Comparison of ENCODE assay signal across 8 cellular contexts in the genomic region with DNA sequence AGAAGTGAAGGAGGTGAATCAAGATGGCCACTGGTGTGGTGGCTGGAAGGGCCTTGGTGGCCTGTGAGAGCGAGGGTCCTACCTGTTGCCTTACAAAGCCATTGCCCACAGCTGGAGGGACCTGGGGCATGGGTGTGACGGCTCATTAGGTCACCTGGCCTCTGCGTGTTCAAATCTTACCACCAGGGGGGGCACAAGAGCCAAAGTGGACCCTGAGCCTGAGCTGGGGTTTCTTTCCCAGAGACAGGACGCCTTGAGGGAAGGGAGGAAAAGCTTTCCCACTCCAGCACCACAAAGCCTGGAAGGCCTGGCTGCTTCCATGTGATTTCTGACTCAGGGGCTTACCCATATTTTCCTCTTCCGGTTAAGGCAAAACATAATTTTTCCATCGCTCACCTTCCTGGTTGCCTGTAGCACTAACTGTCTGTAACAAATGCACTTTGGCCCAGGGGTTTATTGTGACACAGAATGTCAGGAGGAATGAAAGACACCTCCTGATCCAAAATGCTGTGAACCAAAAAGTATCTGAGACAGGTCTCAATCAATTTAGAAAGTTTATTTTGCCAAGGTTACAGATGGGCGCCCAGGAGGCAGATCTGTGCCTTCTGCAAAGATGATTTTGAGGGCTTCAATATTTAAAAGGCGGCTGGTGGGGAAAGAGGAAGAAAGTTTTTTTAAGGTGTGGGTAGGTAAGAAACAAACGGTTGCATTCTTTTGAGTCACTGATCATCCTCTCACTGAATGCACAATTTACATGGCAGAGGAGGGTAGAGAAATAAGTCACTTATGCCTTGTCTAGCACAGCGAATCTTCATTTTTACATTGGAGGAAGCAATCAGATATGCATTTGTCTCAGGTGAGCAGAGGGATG. TPM values are rescaled to one million over a fixed set of nuclear protein-coding genes. Genes with fewer than 3 reads are reported as not detected.
A peak's percentile ranks its signal among the peaks of the same experiment; 100 is the strongest.
DNase-seq lines count a peak whose midpoint lies in the region; ATAC-seq and TF ChIP-seq lines count a peak whose summit lies in the region.

No MANE protein-coding gene starts in this region.

- no peak overlapping the region for H3K9ac ChIP-seq in parathyroid adenoma

- CTCF ChIA-PET in activated naive CD4-positive, alpha-beta T cell treated with anti-CD3 and anti-CD28 coated beads for 36 hours (lab: Charles Lee) = interaction anchor here (0.6 to 4.7 kb wide), 36 partner anchors 9 to 1245 kb away, joined by 3 to 69 read pairs (median 4); no protein-coding TSS in a partner anchor

- H3K27me3 ChIP-seq in GM06990 (replicated peaks; ENCODE audit: control insufficient read depth, insufficient read depth, low read length) (peaks cover 12% of the 10 kb centered on the region), RWPE2 (ENCODE audit: insufficient read depth, poor library complexity, severe bottlenecking) (no peaks in the 10 kb centered on the region), parathyroid adenoma (ENCODE audit: control insufficient read depth, insufficient read depth, low read length) (no peaks in the 10 kb centered on the region), thoracic aorta (replicated peaks; ENCODE audit: insufficient read depth) (no peaks in the 10 kb centered on the region)

- H3K4me3 Mint-ChIP-seq in activated naive CD4-positive, alpha-beta T cell treated with anti-CD3 and anti-CD28 coated beads for 36 hours = no peak overlapping the region

- H3K4me1 Mint-ChIP-seq in activated naive CD4-positive, alpha-beta T cell treated with anti-CD3 and anti-CD28 coated beads for 36 hours (ENCODE audit: low read depth) = peaks cover 7% of the 10 kb centered on the region

- H3K4me1 ChIP-seq in RWPE2 (ENCODE audit: insufficient read depth, poor library complexity, severe bottlenecking) (peaks cover 19% of the 10 kb centered on the region), parathyroid adenoma (peaks cover 23% of the 10 kb centered on the region), thoracic aorta (ENCODE audit: control insufficient read depth in 1 of 2, low read depth in 2 of 2) (peaks cover 0 to 15% of the 10 kb centered on the region in 2 donors)

- no peaks in the 10 kb centered on the region for H3K36me3 Mint-ChIP-seq in activated naive CD4-positive, alpha-beta T cell treated with anti-CD3 and anti-CD28 coated beads for 36 hours (ENCODE audit: low read depth)

- no peak overlapping the region for H3K4me2 ChIP-seq in parathyroid adenoma (ENCODE audit: low read length)

- H2AFZ ChIP-seq in parathyroid adenoma = peak overlapping the region; percentile 5

- H3K79me2 ChIP-seq in parathyroid adenoma = peaks cover 9% of the 10 kb centered on the region

- H3K27me3 Mint-ChIP-seq in activated naive CD4-positive, alpha-beta T cell treated with anti-CD3 and anti-CD28 coated beads for 36 hours (ENCODE audit: low read depth) = no peaks in the 10 kb centered on the region

- H3K9me3 Mint-ChIP-seq in activated naive CD4-positive, alpha-beta T cell treated with anti-CD3 and anti-CD28 coated beads for 36 hours = no peaks in the 10 kb centered on the region

- DNase-seq in GM06990 (ENCODE audit: extremely low read depth, insufficient read length) (no peak), RWPE2 (ENCODE audit: low spot score) (peak; percentile 80), glomerular endothelial cell (ENCODE audit: extremely low read depth, low read depth, low spot score) (peak; percentile 88), thoracic aorta (ENCODE audit: low spot score) (peak; percentile 68)
- peak; percentile 28 for DNase-seq in Jurkat, Clone E6-1 (ENCODE audit: low read depth, low spot score)
- DNase-seq in activated naive CD4-positive, alpha-beta T cell treated with anti-CD3 and anti-CD28 coated beads for 36 hours = peak; percentile 87

- TF ChIP-seq CTCF in GM06990 (IDR thresholded peaks at IDR 0.05; ENCODE audit: insufficient read depth, low read length, poor library complexity, severe bottlenecking) (peak; percentile 85), RWPE2 (IDR thresholded peaks at IDR 0.05; ENCODE audit: poor library complexity, severe bottlenecking) (peak; percentile 95), parathyroid adenoma (IDR thresholded peaks at IDR 0.05) (peak; percentile 96), thoracic aorta (IDR thresholded peaks at IDR 0.05) (peak; percentile 94)

- ATAC-seq in RWPE2 (ENCODE audit: low read depth) (peak; percentile 80), thoracic aorta (ENCODE audit: insufficient number of reproducible peaks, low FRiP score, low read depth) (peak; percentile 53), GM18520 (IDR thresholded peaks at IDR 0.05; ENCODE audit: unreplicated experiment) (no peak)

- H3K36me3 ChIP-seq in GM06990 (ENCODE audit: control insufficient read depth, insufficient read depth, low read length) = no peaks in the 10 kb centered on the region
- H3K36me3 ChIP-seq in RWPE2 (ENCODE audit: low read depth) = no peaks in the 10 kb centered on the region
- H3K36me3 ChIP-seq in parathyroid adenoma (ENCODE audit: control insufficient read depth, insufficient read depth, low read length) = no peaks in the 10 kb centered on the region
- H3K36me3 ChIP-seq in thoracic aorta = no peaks in the 10 kb centered on the region

- H3K27ac Mint-ChIP-seq in activated naive CD4-positive, alpha-beta T cell treated with anti-CD3 and anti-CD28 coated beads for 36 hours = no peak overlapping the region

- intact Hi-C loops in activated naive CD4-positive, alpha-beta T cell treated with anti-CD3 and anti-CD28 coated beads for 36 hours (cut with micrococcal nuclease) = loop anchor here (1.0 to 5.0 kb wide), 5 partner anchors 36 to 209 kb away; no protein-coding TSS in a partner anchor

- H3K27ac ChIP-seq in RWPE2 (ENCODE audit: poor library complexity, severe bottlenecking) = peak overlapping the region; percentile 74
- H3K27ac ChIP-seq in parathyroid adenoma = peak overlapping the region; percentile 34
- peak overlapping the region; percentile 64 to 73 for H3K27ac ChIP-seq in thoracic aorta

- H3K4me3 ChIP-seq in GM06990 (replicated peaks; ENCODE audit: low read depth, low read length) = no peak overlapping the region
- no peak overlapping the region for H3K4me3 ChIP-seq in Jurkat, Clone E6-1 (ENCODE audit: low read length)
- H3K4me3 ChIP-seq in RWPE2 (ENCODE audit: severe bottlenecking) = no peak overlapping the region
- H3K4me3 ChIP-seq in parathyroid adenoma (ENCODE audit: low read depth, low read length) = no peak overlapping the region
- H3K4me3 ChIP-seq in thoracic aorta = no peak overlapping the region

- no peaks in the 10 kb centered on the region for H3K9me3 ChIP-seq in RWPE2 (ENCODE audit: severe bottlenecking)
- H3K9me3 ChIP-seq in parathyroid adenoma (ENCODE audit: control insufficient read depth, low read length) = no peaks in the 10 kb centered on the region
- no peaks in the 10 kb centered on the region for H3K9me3 ChIP-seq in thoracic aorta

RNA-seq across cellular contexts. Expression of a gene that starts 4.3 kb away (rescaled TPM):
- polyA plus RNA-seq in Jurkat, Clone E6-1 (2012; ENCODE audit: insufficient read depth, insufficient read length) = 35.3 TPM
- total RNA-seq in activated naive CD4-positive, alpha-beta T cell treated with anti-CD3 and anti-CD28 coated beads for 36 hours = 1 to 10 TPM; 3.1 to 3.3 TPM
- 555 and 1,509 TPM in 2 replicates for total RNA-seq in glomerular endothelial cell
- total RNA-seq in thoracic aorta = 100 to 1,000 TPM; 249 to 300 TPM

Comparison
In these comparisons a context has a peak if more than half of its experiments do, and no peak if none do; other contexts are left out.
1. RNA of a gene that starts 4.3 kb away (total RNA-seq): 555 to 1,509 TPM in glomerular endothelial cell and 249 to 300 TPM in thoracic aorta; 3.1 to 3.3 TPM in activated naive CD4-positive, alpha-beta T cell treated with anti-CD3 and anti-CD28 coated beads for 36 hours; every median in the first group is over 10 times any median in the second.
2. Peak in every context shown above with its lines, with median percentiles within 50 percentile points of each other: CTCF ChIP-seq and H3K27ac ChIP-seq.